In the genomic region with DNA sequence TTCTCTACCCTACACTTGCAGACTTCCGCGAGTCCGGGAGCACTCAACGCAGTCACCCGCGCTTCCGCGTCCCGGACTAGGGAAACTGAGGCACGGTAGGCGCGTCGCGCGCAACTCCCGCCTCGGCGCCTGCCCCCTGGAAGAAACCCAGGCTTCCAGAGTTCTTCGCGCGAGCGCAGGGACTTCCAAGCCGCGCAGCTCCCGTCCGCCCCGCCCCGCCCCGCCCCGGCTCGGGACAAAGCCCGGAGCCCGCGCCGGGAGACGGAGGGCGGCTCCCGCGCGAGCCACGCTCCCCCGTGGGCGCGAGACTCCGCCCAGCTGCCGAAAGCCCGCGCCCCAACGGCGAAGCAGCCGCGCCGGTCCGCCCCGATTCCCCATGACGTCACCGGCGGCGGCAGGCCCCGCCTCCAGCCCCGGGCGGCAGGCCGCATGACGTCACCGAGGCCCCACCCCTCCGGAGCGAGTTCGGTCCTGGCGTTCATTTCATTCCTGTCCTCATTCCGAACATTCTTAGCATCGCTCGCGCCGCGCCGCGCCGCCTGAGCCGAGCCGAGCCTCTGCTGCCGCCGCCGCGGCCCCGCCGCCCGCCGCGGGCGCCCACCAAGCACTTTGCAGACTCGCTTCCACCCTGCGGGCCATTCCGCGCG, we compare ENCODE assay signal across 8 cellular contexts. TPM values are rescaled to one million over a fixed set of nuclear protein-coding genes. Genes with fewer than 3 reads are reported as not detected.
A peak's percentile ranks its signal among the peaks of the same experiment; 100 is the strongest.
DNase-seq lines count a peak whose midpoint lies in the region; ATAC-seq and TF ChIP-seq lines count a peak whose summit lies in the region.

A gene (plus strand): TSS at position 498 of the 647 bp plus-strand sequence.

- ATAC-seq in HG02571 (IDR thresholded peaks at IDR 0.05; ENCODE audit: unreplicated experiment) (peak; percentile 74), right cardiac atrium (peak; percentile 98), psoas muscle (peak; percentile 90 to 93 (median 91)), upper lobe of right lung (peak; percentile 98)

- H3K36me3 ChIP-seq in psoas muscle (ENCODE audit: insufficient read depth in 1 of 2, low read depth in 1 of 2): no peaks in the 10 kb centered on the region
- no peaks in the 10 kb centered on the region for H3K36me3 ChIP-seq in upper lobe of right lung

- H3K27ac ChIP-seq in right cardiac atrium (ENCODE audit: low read length) (peak within 1 kb of the TSS; percentile 93), psoas muscle (peak within 1 kb of the TSS; percentile 96), upper lobe of right lung (peak within 1 kb of the TSS; percentile 86)

- H3K4me3 ChIP-seq in astrocyte of the cerebellum (ENCODE audit: low read depth, low read length) (peak within 1 kb of the TSS; percentile 65), right cardiac atrium (ENCODE audit: low read length) (peak within 1 kb of the TSS; percentile 92), psoas muscle (peak within 1 kb of the TSS; percentile 83), upper lobe of right lung (peak within 1 kb of the TSS; percentile 63)

- intact Hi-C loops in right cardiac atrium (cut with DNase I): loop anchor here in 2 of 4 donors (10.0 kb wide), 1 partner anchor 221 kb away; no protein-coding TSS in a partner anchor
- intact Hi-C loops in psoas muscle (cut with DNase I): loop anchor here (2.0 to 10.0 kb wide), 5 partner anchors 19 to 259 kb away; no protein-coding TSS in a partner anchor
- intact Hi-C loops in upper lobe of right lung (cut with DNase I): no loop called here

- TF ChIP-seq CTCF in astrocyte of the cerebellum (IDR thresholded peaks at IDR 0.05; ENCODE audit: low read depth, low read length, missing control alignments): no peak
- no peak for TF ChIP-seq CTCF in psoas muscle (IDR thresholded peaks at IDR 0.05)
- TF ChIP-seq CTCF in upper lobe of right lung (IDR thresholded peaks at IDR 0.05): no peak

- no peaks in the 10 kb centered on the region for H3K27me3 ChIP-seq in right cardiac atrium (ENCODE audit: control insufficient read depth, insufficient read depth)
- no peaks in the 10 kb centered on the region for H3K27me3 ChIP-seq in psoas muscle (ENCODE audit: insufficient read depth in 3 of 3, low read length in 2 of 3)
- no peaks in the 10 kb centered on the region for H3K27me3 ChIP-seq in upper lobe of right lung

- in situ Hi-C loops in astrocyte of the cerebellum (cut with HindIII; ENCODE audit: low sequenced_read_pairs): no loop called here

- H3K4me1 ChIP-seq in right cardiac atrium (ENCODE audit: control insufficient read depth, insufficient read depth, low read length): no peaks in the 10 kb centered on the region
- peaks cover 25% of the 10 kb centered on the region for H3K4me1 ChIP-seq in psoas muscle
- peaks cover 12% of the 10 kb centered on the region for H3K4me1 ChIP-seq in upper lobe of right lung

- no peaks in the 10 kb centered on the region for H3K9me3 ChIP-seq in right cardiac atrium (ENCODE audit: control insufficient read depth, low read length)
- no peaks in the 10 kb centered on the region for H3K9me3 ChIP-seq in psoas muscle
- H3K9me3 ChIP-seq in upper lobe of right lung: no peaks in the 10 kb centered on the region

- WGBS in right cardiac atrium: under 1% methylated on average over 95 of the region's 95 CpGs
- WGBS in psoas muscle, 3 donors: 1% methylated on average over 55 to 95 of the region's 95 CpGs

- peak; percentile 99 for DNase-seq in GM03348 (ENCODE audit: low spot score)
- DNase-seq in NCI-H1417 treated with DMSO at 0.1 percent for 48 hours (lab: John Stamatoyannopoulos, UW): peak; percentile 44
- DNase-seq in T-helper 9 cell: peak; percentile 88
- DNase-seq in astrocyte of the cerebellum (ENCODE audit: low read depth): peak; percentile 89
- peak; percentile 96 to 99 (median 98) for DNase-seq in right cardiac atrium
- peak; percentile 96 to 98 for DNase-seq in psoas muscle
- DNase-seq in upper lobe of right lung: peak; percentile 97

RNA-seq across cellular contexts. Expression of the gene that starts here (rescaled TPM):
- total RNA-seq in right cardiac atrium (100 to 1,000 TPM in 2 of 4 donors, 10 to 100 TPM in 2; 81.3 to 105 (median 98.4) TPM), psoas muscle (100 to 1,000 TPM; 111 to 178 (median 141) TPM), upper lobe of right lung (72.3 TPM)
- polyA plus RNA-seq in right cardiac atrium (19.7 TPM), psoas muscle (100 to 1,000 TPM in 1 of 3 donors, 10 to 100 TPM in 2; 11.3 to 112 (median 19.6) TPM)

Comparison
In these comparisons a context has a peak if more than half of its experiments do, and no peak if none do; other contexts are left out.
1. Peak in every context shown above with its lines: DNase-seq, ATAC-seq, H3K4me3 ChIP-seq and H3K27ac ChIP-seq.
2. DNase-seq: peak in every context shown above with its lines; median percentile 99 in GM03348; 98 in right cardiac atrium; 97 in psoas muscle; 97 in upper lobe of right lung; 89 in astrocyte of the cerebellum; 88 in T-helper 9 cell; 44 in NCI-H1417 treated with DMSO at 0.1 percent for 48 hours.